ENCODE assay signal across 1 cellular context in the genomic region with DNA sequence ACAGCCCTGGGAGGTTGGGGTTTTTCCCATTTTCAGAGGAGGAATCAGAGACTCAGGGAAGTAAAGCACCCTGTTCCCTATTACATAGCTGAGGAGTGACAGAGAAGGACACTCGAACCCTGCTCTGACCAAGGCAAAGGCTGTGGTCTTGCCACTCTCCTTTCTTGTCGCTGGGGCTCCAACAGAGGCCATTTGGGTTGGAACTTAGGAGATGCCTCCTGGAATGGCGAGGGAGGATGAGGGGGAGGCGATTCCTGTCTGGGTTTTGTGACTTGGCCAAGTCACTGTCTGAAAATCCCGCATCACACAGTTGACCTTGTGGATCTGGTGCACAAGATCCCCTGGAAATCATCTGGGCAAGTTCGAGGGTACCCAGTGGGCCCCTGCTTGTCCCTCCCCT.
TF ChIP-seq lines count a peak whose summit lies in the region.

No MANE protein-coding gene starts in this region.

TF ChIP-seq in H1, 55 proteins besides CTCF, POLR2A, EP300 and RAD21:
- TF ChIP-seq KDM1A (IDR thresholded peaks at IDR 0.05; ENCODE audit: borderline replicate concordance, low read length) = peak; percentile 9; the same call in 1 of the 2 replicates
- TF ChIP-seq NANOG (IDR thresholded peaks at IDR 0.05; ENCODE audit: insufficient read depth, low read depth, low read length, poor library complexity, severe bottlenecking) = no peak
